ENCODE assay signal across 11 cellular contexts in the genomic region with DNA sequence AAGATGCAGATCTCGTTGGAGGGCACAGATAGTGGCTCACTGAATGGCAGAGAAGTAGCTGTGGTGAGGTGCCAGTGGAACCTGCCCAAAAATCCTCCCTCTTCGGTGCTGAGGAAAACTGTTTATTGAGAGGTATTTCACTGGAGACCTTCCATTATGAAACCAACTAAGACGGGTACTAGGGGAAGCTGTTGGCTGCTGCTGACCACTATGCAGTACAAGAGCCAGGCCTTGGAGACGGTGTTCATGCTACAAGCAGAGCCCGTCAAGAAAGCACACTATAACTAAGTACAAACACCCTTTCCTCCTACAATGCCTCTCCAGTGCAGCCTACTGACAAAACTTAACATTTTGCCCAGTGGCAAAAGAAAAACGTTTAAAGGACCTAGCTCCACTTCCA. TPM values are rescaled to one million over a fixed set of nuclear protein-coding genes. Genes with fewer than 3 reads are reported as not detected.
A peak's percentile ranks its signal among the peaks of the same experiment; 100 is the strongest.
DNase-seq lines count a peak whose midpoint lies in the region; ATAC-seq, FAIRE-seq and TF ChIP-seq lines count a peak whose summit lies in the region.
"Had no signal": no experiment of that assay in that cellular context is flagged by ENCODE, and none has a peak within 500 bp of the region (broad histone marks: within the 10 kb centered on the region; RNA-seq: fewer than 3 reads in every experiment).

No MANE protein-coding gene starts in this region.

- TF ChIP-seq CTCF in fibroblast of lung (conservative IDR thresholded peaks at IDR 0.05 in 1 of 2, IDR thresholded peaks at IDR 0.05 in 1 of 2; ENCODE audit: low read depth in 1 of 2, low read length in 2 of 2) (no peak), prostate gland (IDR thresholded peaks at IDR 0.05) (no peak), mammary epithelial cell (conservative IDR thresholded peaks at IDR 0.05 in 1 of 2, IDR thresholded peaks at IDR 0.05 in 1 of 2; ENCODE audit: extremely low read depth in 1 of 2, insufficient read depth in 1 of 2, low read depth in 1 of 2, low read length in 2 of 2) (no peak), mucosa of descending colon (IDR thresholded peaks at IDR 0.05) (no peak)

- peak; percentile 74 for FAIRE-seq in GM12892 (lab: Jason Lieb, UNC)
- FAIRE-seq: pancreas had no signal

- no peak overlapping the region for H3K27ac ChIP-seq in fibroblast of lung (ENCODE audit: insufficient read depth, low read length)
- no peak overlapping the region for H3K27ac ChIP-seq in prostate gland
- H3K27ac ChIP-seq in mammary epithelial cell (ENCODE audit: insufficient read depth, low read depth, low read length), result no peak overlapping the region
- H3K27ac ChIP-seq: pancreas had no signal

- H3K27me3 ChIP-seq in fibroblast of lung (ENCODE audit: control insufficient read depth, insufficient read depth, low read length), result no peaks in the 10 kb centered on the region
- no peaks in the 10 kb centered on the region for H3K27me3 ChIP-seq in skeletal muscle satellite cell (ENCODE audit: control insufficient read depth, insufficient read depth, low read length)
- no peaks in the 10 kb centered on the region for H3K27me3 ChIP-seq in prostate gland (replicated peaks; ENCODE audit: insufficient read depth)
- no peaks in the 10 kb centered on the region for H3K27me3 ChIP-seq in mammary epithelial cell (ENCODE audit: insufficient read depth, low read length)
- H3K27me3 ChIP-seq: pancreas had no signal

- H3K4me3 ChIP-seq in fibroblast of lung (replicated peaks in 1 of 4; ENCODE audit: control extremely low read depth in 1 of 4, insufficient read depth in 1 of 4, low read depth in 3 of 4, low read length in 4 of 4) (no peak overlapping the region), skeletal muscle satellite cell (ENCODE audit: low read length) (no peak overlapping the region), prostate gland (no peak overlapping the region), mammary epithelial cell (replicated peaks in 1 of 3; ENCODE audit: insufficient read depth in 1 of 3, low read depth in 2 of 3, low read length in 3 of 3) (no peak overlapping the region), mucosa of descending colon (no peak overlapping the region)
- H3K4me3 ChIP-seq: pancreas had no signal

- TF ChIP-seq POLR2A in GM12892 (IDR thresholded peaks at IDR 0.05; ENCODE audit: low read depth, low read length) (no peak), prostate gland (IDR thresholded peaks at IDR 0.05) (no peak)

- no peak overlapping the region for H2AFZ ChIP-seq in fibroblast of lung (ENCODE audit: low read length)
- H2AFZ ChIP-seq in mammary epithelial cell (ENCODE audit: low read depth, low read length), result no peak overlapping the region

- 42% methylated on average over 6 of the region's 6 CpGs for WGBS in prostate gland
- WGBS in mammary epithelial cell (ENCODE audit: low coverage, missing lambda C conversion rate), result 64% methylated on average over 4 of the region's 6 CpGs

- DNase-seq in GM12892 (ENCODE audit: insufficient read length) (no peak), OCI-M1 (lab: John Stamatoyannopoulos, UW) (peak; percentile 65), fibroblast of lung (ENCODE audit: low read depth in 2 of 2) (no peak), prostate gland (ENCODE audit: low spot score) (no peak), mammary epithelial cell (no peak), mucosa of descending colon (no peak)
- DNase-seq: activated CD4-positive, alpha-beta T cell treated with anti-CD3 and anti-CD28 coated beads, Interleukin-2, amount 50 U/mL, for 4 hours; pancreas; SHP77 treated with DMSO at 0.1 percent for 48 hours; T1000 had no signal

- no peak for ATAC-seq in mucosa of descending colon
- ATAC-seq: pancreas had no signal

- H3K9ac ChIP-seq in fibroblast of lung (ENCODE audit: insufficient read depth, low read length) (no peak overlapping the region), skeletal muscle satellite cell (ENCODE audit: low read depth, low read length) (no peak overlapping the region), mammary epithelial cell (ENCODE audit: insufficient read depth, low read length) (no peak overlapping the region)

- no TSS peak for BruUV-seq in mammary epithelial cell (replicated peaks; lab: Mats Ljungman, UMichigan)

- H4K20me1 ChIP-seq in fibroblast of lung (ENCODE audit: control insufficient read depth, extremely low read depth, insufficient read depth, low read length), result no peaks in the 10 kb centered on the region
- peaks cover 5% of the 10 kb centered on the region for H4K20me1 ChIP-seq in mammary epithelial cell (ENCODE audit: insufficient read depth, low read length)

- CTCF ChIA-PET in mammary epithelial cell (lab: Charles Lee; ENCODE audit: low non-redundant PET), result no interaction called here

- no peaks in the 10 kb centered on the region for H3K9me3 ChIP-seq in fibroblast of lung (ENCODE audit: control insufficient read depth, insufficient read depth, low read depth, low read length)
- no peaks in the 10 kb centered on the region for H3K9me3 ChIP-seq in skeletal muscle satellite cell (replicated peaks; ENCODE audit: low read length)
- no peaks in the 10 kb centered on the region for H3K9me3 ChIP-seq in prostate gland
- H3K9me3 ChIP-seq in mammary epithelial cell (replicated peaks; ENCODE audit: insufficient read depth, low read length), result no peaks in the 10 kb centered on the region
- H3K9me3 ChIP-seq in mucosa of descending colon, result no peaks in the 10 kb centered on the region
- H3K9me3 ChIP-seq: pancreas had no signal

- peaks cover 63% of the 10 kb centered on the region for H3K79me2 ChIP-seq in fibroblast of lung (ENCODE audit: control insufficient read depth, insufficient read depth, low read length)
- H3K79me2 ChIP-seq in mammary epithelial cell (ENCODE audit: insufficient read depth, low read length), result peaks cover 95% of the 10 kb centered on the region

- H3K4me2 ChIP-seq in fibroblast of lung (ENCODE audit: extremely low read depth, insufficient read depth, low read length) (peak overlapping the region; percentile 45), skeletal muscle satellite cell (ENCODE audit: low read length) (peak overlapping the region; percentile 45), mammary epithelial cell (ENCODE audit: insufficient read depth, low read depth, low read length) (no peak overlapping the region)

- intact Hi-C loops in prostate gland (cut with DNase I), result loop anchor here (10.0 kb wide), 2 partner anchors 49 to 181 kb away; no protein-coding TSS in a partner anchor
- intact Hi-C loops in mammary epithelial cell (cut with micrococcal nuclease), result loop anchor here (10.0 kb wide), 2 partner anchors 59 to 181 kb away; no protein-coding TSS in a partner anchor
- intact Hi-C loops in mucosa of descending colon (cut with DNase I, micrococcal nuclease), result no loop called here

- dilution Hi-C loops in mammary epithelial cell (cut with HindIII; ENCODE audit: low sequenced_read_pairs), result no loop called here

- in situ Hi-C loops in mammary epithelial cell (cut with MboI; ENCODE audit: low sequenced_read_pairs in 2 of 2), result no loop called here

- H3K36me3 ChIP-seq in fibroblast of lung (ENCODE audit: control insufficient read depth, insufficient read depth, low read length), result no peaks in the 10 kb centered on the region
- no peaks in the 10 kb centered on the region for H3K36me3 ChIP-seq in skeletal muscle satellite cell (ENCODE audit: insufficient read depth, low read length)
- H3K36me3 ChIP-seq in prostate gland, result no peaks in the 10 kb centered on the region
- no peaks in the 10 kb centered on the region for H3K36me3 ChIP-seq in mammary epithelial cell (ENCODE audit: insufficient read depth, low read length)
- no peaks in the 10 kb centered on the region for H3K36me3 ChIP-seq in mucosa of descending colon (ENCODE audit: low read depth)
- H3K36me3 ChIP-seq: pancreas had no signal

- H3K4me1 ChIP-seq in fibroblast of lung (ENCODE audit: control insufficient read depth, extremely low read depth, insufficient read depth, low read length) (peaks cover 5% of the 10 kb centered on the region), skeletal muscle satellite cell (ENCODE audit: control insufficient read depth, insufficient read depth, low read length) (peaks cover 23% of the 10 kb centered on the region), prostate gland (replicated peaks) (no peaks in the 10 kb centered on the region), mammary epithelial cell (ENCODE audit: insufficient read depth, low read length) (peaks cover 10% of the 10 kb centered on the region), mucosa of descending colon (ENCODE audit: low read depth) (peaks cover 6% of the 10 kb centered on the region)

RNA-seq across cellular contexts. Expression of gene ARL5A, which starts 4.6 kb away (rescaled TPM):
- 55.2 TPM for polyA plus RNA-seq in GM12892 (2012; ENCODE audit: missing spikeins)
- total RNA-seq in fibroblast of lung (32.9 and 40.3 TPM in 2 replicates), prostate gland (10 to 100 TPM; 28.0 to 33.8 TPM), mammary epithelial cell (10 to 100 TPM; 38.0 to 49.8 TPM), mucosa of descending colon (10 to 100 TPM; 38.5 to 55.9 (median 39.5) TPM)
- polyA plus RNA-seq in fibroblast of lung (25.1 and 29.8 TPM in 2 replicates), mammary epithelial cell (19.7 TPM)
- 21.7 and 22.2 TPM in 2 replicates for polyA plus RNA-seq in fibroblast of lung (2012)
- polyA minus RNA-seq in fibroblast of lung (ENCODE audit: low replicate concordance) (3.7 and 5.3 TPM in 2 replicates), mammary epithelial cell (23.8 TPM)
- 64.4 and 68.8 TPM in 2 replicates for total RNA-seq in skeletal muscle satellite cell (2012; rRNA removed)

Comparison
In these comparisons a context has a peak if more than half of its experiments do, and no peak if none do; other contexts are left out.
1. intact Hi-C loops: an anchor here in prostate gland (10.0 kb wide) and mammary epithelial cell (10.0 kb wide); none called in mucosa of descending colon.